ENCODE assay signal across 27 cellular contexts in the genomic region with DNA sequence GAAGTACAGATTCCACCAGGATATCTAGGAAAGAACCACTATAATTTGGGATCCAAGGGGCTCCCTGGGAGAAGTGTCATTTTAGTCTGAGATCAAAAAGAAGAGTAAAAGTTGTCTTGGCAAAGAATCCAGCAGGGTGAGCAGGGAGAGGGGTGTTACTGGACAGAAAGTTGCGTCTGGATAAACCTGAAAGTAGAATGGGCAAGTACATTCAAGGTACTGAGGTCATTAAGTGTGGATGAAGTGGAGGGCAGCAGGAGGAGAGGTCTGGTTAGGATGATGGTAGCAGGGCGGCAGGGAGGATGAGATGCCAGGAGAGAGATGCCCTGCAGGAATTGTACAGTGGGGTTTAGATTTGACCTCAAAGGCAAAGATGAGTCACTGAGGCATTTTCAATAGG.
DNase-seq lines count a peak whose midpoint lies in the region; TF ChIP-seq lines count a peak whose summit lies in the region.
"Had no signal": no experiment of that assay in that cellular context is flagged by ENCODE, and none has a peak within 500 bp of the region (broad histone marks: within the 10 kb centered on the region; RNA-seq: fewer than 3 reads in every experiment).

No MANE protein-coding gene starts in this region.

- TF ChIP-seq EP300 in esophagus muscularis mucosa (IDR thresholded peaks at IDR 0.05) = no peak

- TF ChIP-seq CTCF in esophagus muscularis mucosa (IDR thresholded peaks at IDR 0.05) = no peak

- intact Hi-C loops in esophagus muscularis mucosa (cut with DNase I) = no loop called here

- WGBS in esophagus muscularis mucosa = 84% methylated on average over 2 of the region's 2 CpGs

- no peak for TF ChIP-seq POLR2A in esophagus muscularis mucosa (IDR thresholded peaks at IDR 0.05; ENCODE audit: low read depth)

- no peaks in the 10 kb centered on the region for H3K27me3 ChIP-seq in esophagus muscularis mucosa
- H3K27me3 ChIP-seq: BLaER1; BLaER1 treated with 17β-estradiol and CSF1 and Interleukin-3, amounts not matched to agents 10 nM and 100 nM had no signal

- H3K4me1 ChIP-seq in esophagus muscularis mucosa = no peaks in the 10 kb centered on the region
- H3K4me1 ChIP-seq: A549, BE2C, BLaER1, Caco-2 had no signal

- H3K9me3 ChIP-seq in esophagus muscularis mucosa = peaks cover 0 to 10% (median 3%) of the 10 kb centered on the region in 4 donors
- H3K9me3 ChIP-seq: BE2C, Caco-2 had no signal

- no peak overlapping the region for H3K27ac ChIP-seq in esophagus muscularis mucosa (replicated peaks in 1 of 4)
- H3K27ac ChIP-seq: 22Rv1; A549; BLaER1; BLaER1 treated with 17β-estradiol and CSF1 and Interleukin-3, amounts not matched to agents 10 nM and 100 nM; C4-2B had no signal

- H3K4me3 ChIP-seq in esophagus muscularis mucosa = no peak overlapping the region
- H3K4me3 ChIP-seq: A549; BLaER1; BLaER1 treated with 17β-estradiol and CSF1 and Interleukin-3, amounts not matched to agents 10 nM and 100 nM had no signal

- H3K36me3 ChIP-seq in esophagus muscularis mucosa = no peaks in the 10 kb centered on the region
- H3K36me3 ChIP-seq: BE2C; BLaER1; BLaER1 treated with 17β-estradiol and CSF1 and Interleukin-3, amounts not matched to agents 10 nM and 100 nM had no signal

- DNase-seq in esophagus muscularis mucosa (ENCODE audit: extremely low spot score) = peak; percentile 57
- DNase-seq in GM03348 (ENCODE audit: low spot score) = no peak
- DNase-seq: 8988T; ACHN; AML-193; BE2C; C1 segment of cervical spinal cord; Caco-2; Calu3; CD4-positive, alpha-beta memory T cell; CD4-positive, alpha-beta T cell; CD4-positive, CD25-positive, alpha-beta regulatory T cell; CD8-positive, alpha-beta memory T cell; CD8-positive, alpha-beta T cell; COR-L47; DMS 273 treated with DMSO at 0.1 percent for 48 hours; DMS153; DMS53; DMS79; DMS79 treated with DMSO at 0.1 percent for 48 hours; DND-41; EL had no signal
